In the genomic region with DNA sequence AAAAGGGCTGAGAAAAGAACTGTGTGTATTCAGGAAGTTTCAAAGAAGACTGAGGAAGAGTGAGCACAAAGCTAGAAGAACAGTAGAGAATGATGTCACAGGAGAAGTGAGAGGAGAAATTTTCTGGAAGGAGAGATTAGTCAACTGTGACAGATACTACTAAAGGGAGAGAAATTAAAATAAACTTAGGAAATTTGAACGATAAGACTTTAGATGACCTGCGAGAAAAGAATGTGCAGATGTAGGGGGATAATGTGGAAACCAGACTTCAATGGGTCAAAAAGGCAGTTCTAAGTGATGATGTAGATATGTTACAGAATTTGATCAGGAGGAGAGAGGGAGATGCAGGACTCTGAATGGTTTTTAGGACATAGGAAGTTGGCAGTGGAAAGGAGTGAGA, we compare ENCODE assay signal across 23 cellular contexts.
"Had no signal": no experiment of that assay in that cellular context is flagged by ENCODE, and none has a peak within 500 bp of the region (broad histone marks: within the 10 kb centered on the region; RNA-seq: fewer than 3 reads in every experiment).

No MANE protein-coding gene starts in this region.

- DNase-seq: activated CD4-positive, alpha-beta memory T cell treated with anti-CD3 and anti-CD28 coated beads, Interleukin-2, amount 10 ng/mL, durations not matched to agents 7 days and 5 days; activated CD4-positive, alpha-beta T cell treated with anti-CD3 and anti-CD28 coated beads for 36 hours; activated CD4-positive, alpha-beta T cell treated with anti-CD3 and anti-CD28 coated beads, Interleukin-2, amount 50 U/mL, for 1 hour; activated gamma-delta T cell; activated naive CD4-positive, alpha-beta T cell treated with anti-CD3 and anti-CD28 coated beads for 36 hours; activated naive CD8-positive, alpha-beta T cell treated with anti-CD3 and anti-CD28 coated beads for 36 hours; activated T-cell treated with anti-CD3 and anti-CD28 coated beads for 4 hours; activated T-cell treated with anti-CD3 and anti-CD28 coated beads, Interleukin-2, amount 50 U/mL, for 48 hours; anterior cingulate cortex; body of pancreas; central memory CD4-positive, alpha-beta T cell; MG63; MV-4-11; NCI-H1930; NCI-H2171; NCI-H345; NCI-H510A; NCI-H526 treated with DMSO at 0.1 percent for 48 hours; NCI-H82; RPMI8226; T-helper 1 cell; WERI-Rb-1 had no signal

- H3K36me3 ChIP-seq: MG63, WERI-Rb-1 had no signal

- H3K27ac ChIP-seq: body of pancreas, SK-N-MC, WERI-Rb-1 had no signal

- H3K27me3 ChIP-seq: body of pancreas, MG63 had no signal

- H3K4me1 ChIP-seq: body of pancreas had no signal

- H3K4me3 ChIP-seq: body of pancreas, MG63, SK-N-MC had no signal

- H3K9me3 ChIP-seq: body of pancreas, MG63 had no signal
